In genomic region chr4:154551872-154552686, GRCh38 we compare ENCODE assay signal across 9 cellular contexts. TPM values are rescaled to one million over a fixed set of nuclear protein-coding genes. Genes with fewer than 3 reads are reported as not detected.
DNase-seq lines count a peak whose midpoint lies in the region; ATAC-seq and TF ChIP-seq lines count a peak whose summit lies in the region.
"Had no signal": no experiment of that assay in that cellular context is flagged by ENCODE, and none has a peak within 500 bp of the region (broad histone marks: within the 10 kb centered on the region; RNA-seq: fewer than 3 reads in every experiment).

No MANE protein-coding gene starts in this region.

- TF ChIP-seq CTCF in C4-2B (conservative IDR thresholded peaks at IDR 0.05), result peak; percentile 85

- CTCF ChIA-PET in activated CD4-positive, alpha-beta T cell treated with anti-CD3 and anti-CD28 coated beads, Interleukin-2, amount 10 ng/mL, durations not matched to agents 7 days and 5 days (lab: Charles Lee), result interaction anchor here (1.4 to 1.6 kb wide), 2 partner anchors 53 to 67 kb away, joined by 3 read pairs; no protein-coding TSS in a partner anchor

- POLR2A ChIA-PET in activated CD4-positive, alpha-beta T cell treated with anti-CD3 and anti-CD28 coated beads, Interleukin-2, amount 10 ng/mL, durations not matched to agents 7 days and 5 days (lab: Charles Lee), result no interaction called here

- no peaks in the 10 kb centered on the region for H3K27me3 Mint-ChIP-seq in activated CD4-positive, alpha-beta T cell treated with anti-CD3 and anti-CD28 coated beads, Interleukin-2, amount 10 ng/mL, durations not matched to agents 7 days and 5 days

- peak; percentile 61 for DNase-seq in NCI-H460 (ENCODE audit: extremely low read depth, low read depth)
- DNase-seq in activated CD4-positive, alpha-beta T cell treated with anti-CD3 and anti-CD28 coated beads, Interleukin-2, amount 10 ng/mL, durations not matched to agents 7 days and 5 days, result peak; percentile 76
- peak; percentile 87 for DNase-seq in dedifferentiated amniotic fluid mesenchymal stem cell (ENCODE audit: extremely low spot score)
- DNase-seq in lung microvascular endothelial cell (ENCODE audit: low read depth in 2 of 2), result peak; percentile 90
- DNase-seq in stimulated activated CD8-positive, alpha-beta memory T cell treated with anti-CD3 and anti-CD28 coated beads, Interleukin-15, amount 100 ng/mL, for 1 hour (ENCODE audit: low read depth), result peak; percentile 52

- H3K4me1 Mint-ChIP-seq in activated CD4-positive, alpha-beta T cell treated with anti-CD3 and anti-CD28 coated beads, Interleukin-2, amount 10 ng/mL, durations not matched to agents 7 days and 5 days, result peaks cover 26% of the 10 kb centered on the region

- H3K27ac Mint-ChIP-seq in activated CD4-positive, alpha-beta T cell treated with anti-CD3 and anti-CD28 coated beads, Interleukin-2, amount 10 ng/mL, durations not matched to agents 7 days and 5 days, result no peak overlapping the region
- H3K27ac Mint-ChIP-seq: T-helper 1 cell treated with Interleukin-12 subunit alpha and Interleukin-12 subunit beta and Interleukin-4 antibody, amounts not matched to agents 30 μg/mL and 1 μg/mL, for 36 hours had no signal

- ATAC-seq in GM19043 (IDR thresholded peaks at IDR 0.05; ENCODE audit: low read depth, unreplicated experiment) (peak; percentile 49), HG03342 (IDR thresholded peaks at IDR 0.05; ENCODE audit: unreplicated experiment) (peak; percentile 55)

- no peak overlapping the region for H3K4me3 Mint-ChIP-seq in activated CD4-positive, alpha-beta T cell treated with anti-CD3 and anti-CD28 coated beads, Interleukin-2, amount 10 ng/mL, durations not matched to agents 7 days and 5 days
- H3K4me3 Mint-ChIP-seq: T-helper 1 cell treated with Interleukin-12 subunit alpha and Interleukin-12 subunit beta and Interleukin-4 antibody, amounts not matched to agents 30 μg/mL and 1 μg/mL, for 36 hours had no signal

- no peaks in the 10 kb centered on the region for H3K9me3 Mint-ChIP-seq in activated CD4-positive, alpha-beta T cell treated with anti-CD3 and anti-CD28 coated beads, Interleukin-2, amount 10 ng/mL, durations not matched to agents 7 days and 5 days

- H3K36me3 Mint-ChIP-seq in activated CD4-positive, alpha-beta T cell treated with anti-CD3 and anti-CD28 coated beads, Interleukin-2, amount 10 ng/mL, durations not matched to agents 7 days and 5 days (ENCODE audit: low read depth), result peaks cover 11% of the 10 kb centered on the region

- H3K27ac ChIP-seq in C4-2B, result no peak overlapping the region

RNA-seq across cellular contexts. Expression of gene PLRG1, which starts 1.9 kb away (rescaled TPM):
- total RNA-seq in NCI-H460 (2014; rRNA removed; shearing (Covaris generic)), result 111 and 116 TPM in 2 replicates
- polyA plus RNA-seq in NCI-H460 (2014; cell fraction: nucleus; rRNA removed), result 65.0 and 66.1 TPM in 2 replicates
- 10 to 100 TPM; 82.3 to 94.6 TPM for total RNA-seq in activated CD4-positive, alpha-beta T cell treated with anti-CD3 and anti-CD28 coated beads, Interleukin-2, amount 10 ng/mL, durations not matched to agents 7 days and 5 days
- 40.8 and 46.6 TPM in 2 replicates for total RNA-seq in lung microvascular endothelial cell

RNA-seq across cellular contexts. Expression of gene FGB, which starts 10.7 kb away (rescaled TPM):
- 0.61 and 1.1 TPM in 2 replicates for total RNA-seq in NCI-H460 (2014; rRNA removed; shearing (Covaris generic))
- 0.14 and 1.4 TPM in 2 replicates for polyA plus RNA-seq in NCI-H460 (2014; cell fraction: nucleus; rRNA removed)
- total RNA-seq in activated CD4-positive, alpha-beta T cell treated with anti-CD3 and anti-CD28 coated beads, Interleukin-2, amount 10 ng/mL, durations not matched to agents 7 days and 5 days, result not detected
- not detected in 2 replicates for total RNA-seq in lung microvascular endothelial cell

RNA-seq across cellular contexts. Expression of gene FGA, which starts 38.5 kb away (rescaled TPM):
- not detected in 2 replicates for total RNA-seq in NCI-H460 (2014; rRNA removed; shearing (Covaris generic))
- not detected in 2 replicates for polyA plus RNA-seq in NCI-H460 (2014; cell fraction: nucleus; rRNA removed)
- not detected for total RNA-seq in activated CD4-positive, alpha-beta T cell treated with anti-CD3 and anti-CD28 coated beads, Interleukin-2, amount 10 ng/mL, durations not matched to agents 7 days and 5 days
- not detected in 2 replicates for total RNA-seq in lung microvascular endothelial cell
